ENCODE assay signal across 8 cellular contexts in the genomic region with DNA sequence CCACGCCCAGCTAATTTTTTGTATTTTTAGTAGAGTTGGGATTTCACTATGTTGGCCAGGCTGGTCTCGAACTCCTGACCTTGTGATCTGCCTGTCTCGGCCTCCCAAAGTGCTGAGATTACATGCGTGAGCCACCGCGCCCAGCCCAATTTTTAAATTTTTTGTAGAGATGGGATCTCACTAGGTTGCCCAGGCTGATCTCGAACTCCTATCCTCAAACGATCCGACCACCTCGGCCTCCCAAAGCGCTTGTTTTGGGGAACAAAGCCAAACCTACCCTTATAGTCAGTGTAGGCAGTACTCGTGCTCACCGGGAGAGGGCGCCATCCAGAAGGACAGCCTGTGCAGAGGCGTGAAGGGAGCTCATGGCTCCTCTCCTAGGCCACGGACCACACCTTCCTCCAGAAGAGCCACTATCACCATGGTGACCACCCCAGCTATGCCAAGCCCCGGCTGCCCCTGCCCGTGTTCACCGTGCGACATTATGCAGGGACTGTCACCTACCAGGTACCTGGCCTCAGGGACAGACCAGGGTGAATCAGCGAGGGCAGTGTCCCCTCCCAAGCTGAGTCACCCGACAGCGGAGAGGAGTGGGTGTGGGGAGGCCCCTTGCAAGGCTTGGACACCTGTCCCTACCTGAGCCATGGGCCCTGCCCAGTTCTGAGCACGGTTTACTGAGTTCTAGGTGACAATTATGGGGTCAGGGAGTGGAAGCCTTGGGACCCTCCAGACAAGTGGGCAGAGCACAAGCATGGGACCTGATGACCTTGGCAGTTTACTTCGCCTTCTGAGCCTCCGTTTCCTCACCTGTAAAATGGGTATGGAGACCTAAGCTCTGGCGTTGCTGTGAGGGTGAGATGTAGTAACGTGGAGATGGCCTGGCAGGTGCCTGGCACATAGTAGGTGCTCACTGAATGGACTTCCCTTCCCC. TPM values are rescaled to one million over a fixed set of nuclear protein-coding genes. Genes with fewer than 3 reads are reported as not detected.
DNase-seq lines count a peak whose midpoint lies in the region; ATAC-seq, FAIRE-seq and TF ChIP-seq lines count a peak whose summit lies in the region.

No MANE protein-coding gene starts in this region.

- no peaks in the 10 kb centered on the region for H3K9me3 Mint-ChIP-seq in endodermal cell
- H3K9me3 Mint-ChIP-seq in natural killer cell = no peaks in the 10 kb centered on the region

- H3K4me1 Mint-ChIP-seq in endodermal cell = no peaks in the 10 kb centered on the region
- peaks cover 0 to 5% of the 10 kb centered on the region in 2 donors for H3K4me1 Mint-ChIP-seq in natural killer cell

- H3K4me1 ChIP-seq in endodermal cell (ENCODE audit: control insufficient read depth, insufficient read depth, low read length) = no peaks in the 10 kb centered on the region
- no peaks in the 10 kb centered on the region for H3K4me1 ChIP-seq in upper lobe of right lung

- H3K27ac Mint-ChIP-seq in endodermal cell = no peak overlapping the region
- no peak overlapping the region for H3K27ac Mint-ChIP-seq in natural killer cell

- TF ChIP-seq CTCF in AG04450 (IDR thresholded peaks at IDR 0.05; ENCODE audit: low read depth, low read length) = peak; percentile 58
- TF ChIP-seq CTCF in endodermal cell (conservative IDR thresholded peaks at IDR 0.05) = peak; percentile 92
- TF ChIP-seq CTCF in natural killer cell (IDR thresholded peaks at IDR 0.05) = peak; percentile 71
- TF ChIP-seq CTCF in upper lobe of right lung (IDR thresholded peaks at IDR 0.05) = peak; percentile 73

- POLR2A ChIA-PET in AG04450 (lab: Yijun Ruan, JAX) = no interaction called here

- WGBS in endodermal cell (ENCODE audit: insufficient coverage in 1 of 2, insufficient read length in 1 of 2), 2 experiments = 68 to 75% methylated on average over 23 to 28 of the region's 28 CpGs

- peaks cover 2% of the 10 kb centered on the region for H3K27me3 ChIP-seq in AG04450 (ENCODE audit: control insufficient read depth, insufficient read depth, low read length)
- no peaks in the 10 kb centered on the region for H3K27me3 ChIP-seq in endodermal cell (ENCODE audit: control insufficient read depth, insufficient read depth, low read length, poor library complexity, severe bottlenecking)
- H3K27me3 ChIP-seq in upper lobe of right lung = no peaks in the 10 kb centered on the region

- intact Hi-C loops in natural killer cell (cut with micrococcal nuclease) = loop anchor here (1.0 kb wide), 1 partner anchor 147 kb away; no protein-coding TSS in a partner anchor
- intact Hi-C loops in upper lobe of right lung (cut with DNase I) = no loop called here

- no peak for FAIRE-seq in GM19239 (lab: Jason Lieb, UNC)

- H3K36me3 Mint-ChIP-seq in endodermal cell (ENCODE audit: low read depth) (no peaks in the 10 kb centered on the region), natural killer cell (no peaks in the 10 kb centered on the region)

- H3K27ac ChIP-seq in AG04450 (ENCODE audit: low read depth, low read length) (no peak overlapping the region), endodermal cell (ENCODE audit: low read depth, low read length) (no peak overlapping the region), upper lobe of right lung (no peak overlapping the region)

- DNase-seq in AG04450 (ENCODE audit: low read depth, low spot score) (no peak), GM19239 (ENCODE audit: insufficient read length, low spot score) (peak; percentile 74), NCI-H774 (lab: John Stamatoyannopoulos, UW) (peak; percentile 72), endodermal cell (peak; percentile 98), natural killer cell (peak; percentile 55), upper lobe of right lung (peak; percentile 80)
- DNase-seq in activated CD4-positive, alpha-beta T cell treated with anti-CD3 and anti-CD28 coated beads, Interleukin-2, amount 50 U/mL, for 48 hours = peak; percentile 74 to 78

- CTCF ChIA-PET in AG04450 (lab: Charles Lee) = interaction anchor here (0.5 to 2.4 kb wide), 8 partner anchors 11 to 227 kb away, joined by 3 to 14 read pairs (median 4); a partner anchor contains a TSS

- H3K27me3 Mint-ChIP-seq in endodermal cell (ENCODE audit: insufficient read depth) (no peaks in the 10 kb centered on the region), natural killer cell (ENCODE audit: low read depth in 2 of 2) (no peaks in the 10 kb centered on the region)

- ATAC-seq in natural killer cell (peak; percentile 84 to 90 (median 89)), upper lobe of right lung (peak; percentile 88), GM21529 (IDR thresholded peaks at IDR 0.05; ENCODE audit: unreplicated experiment) (no peak)

- H3K9ac ChIP-seq in endodermal cell (ENCODE audit: extremely low read depth, low read length, poor library complexity, severe bottlenecking) = no peak overlapping the region

- H3K9me3 ChIP-seq in AG04450 (ENCODE audit: control insufficient read depth, insufficient read depth, low read length) (no peaks in the 10 kb centered on the region), endodermal cell (ENCODE audit: control insufficient read depth, low read length) (no peaks in the 10 kb centered on the region), upper lobe of right lung (no peaks in the 10 kb centered on the region)

- H3K4me3 Mint-ChIP-seq in endodermal cell = no peak overlapping the region
- no peak overlapping the region for H3K4me3 Mint-ChIP-seq in natural killer cell

- no peaks in the 10 kb centered on the region for H3K36me3 ChIP-seq in endodermal cell (ENCODE audit: control insufficient read depth, insufficient read depth, low read length)
- H3K36me3 ChIP-seq in upper lobe of right lung = no peaks in the 10 kb centered on the region

- H3K4me3 ChIP-seq in AG04450 (ENCODE audit: low read depth, low read length) (no peak overlapping the region), endodermal cell (ENCODE audit: low read length) (no peak overlapping the region), upper lobe of right lung (no peak overlapping the region)

RNA-seq across cellular contexts. Expression of a gene that starts 13.7 kb away (rescaled TPM):
- 0.52 and 0.79 TPM in 2 replicates for polyA plus RNA-seq in AG04450 (2011; rRNA removed)
- 0.56 and 1.7 TPM in 2 replicates for polyA minus RNA-seq in AG04450 (2011; rRNA and poly(A)+ RNA removed)
- 100 to 1,000 TPM in 1 of 2 donors, 10 to 100 TPM in 1; 89.0 to 123 TPM for total RNA-seq in endodermal cell
- 22.2 TPM for polyA plus RNA-seq in endodermal cell (2013, experiment 1 of 2)
- 14.5 TPM for polyA plus RNA-seq in endodermal cell (2013, experiment 2 of 2)
- 100 to 1,000 TPM; 336 to 372 (median 339) TPM for total RNA-seq in natural killer cell
- total RNA-seq in upper lobe of right lung = 193 TPM

RNA-seq across cellular contexts. Expression of a gene that starts 31.9 kb away (rescaled TPM):
- not detected in 2 replicates for polyA plus RNA-seq in AG04450 (2011; rRNA removed)
- polyA minus RNA-seq in AG04450 (2011; rRNA and poly(A)+ RNA removed) = not detected in 2 replicates
- total RNA-seq in endodermal cell (under 1 TPM in 1 of 2 donors, not detected in 1; 0.40 TPM), natural killer cell (1 to 10 TPM in 2 of 3 donors, under 1 TPM in 1; 0.95 to 2.0 (median 1.5) TPM), upper lobe of right lung (0.84 TPM)
- polyA plus RNA-seq in endodermal cell (2013, experiment 1 of 2) = not detected
- polyA plus RNA-seq in endodermal cell (2013, experiment 2 of 2) = not detected
